34 cellular contexts compared by ENCODE assay signal in the genomic region with DNA sequence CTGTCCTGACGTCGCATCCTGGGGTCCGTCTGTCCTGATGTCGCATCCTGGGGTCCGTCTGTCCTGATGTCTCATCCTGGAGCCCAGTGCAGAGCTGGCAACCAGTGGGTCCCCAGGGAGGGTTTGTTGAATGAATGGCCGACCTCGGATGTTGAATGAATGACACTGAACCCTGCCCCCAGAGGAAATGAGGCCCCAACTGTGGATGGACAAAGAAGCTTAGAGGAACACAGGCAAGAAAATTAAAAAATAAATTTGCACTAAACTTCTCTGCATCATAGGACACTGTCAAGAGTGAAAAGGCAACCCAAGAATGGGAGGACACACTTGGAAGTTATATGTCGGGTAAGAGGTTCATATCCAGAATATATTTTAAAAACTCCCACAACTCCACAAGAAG.
"Had no signal": no experiment of that assay in that cellular context is flagged by ENCODE, and none has a peak within 500 bp of the region (broad histone marks: within the 10 kb centered on the region; RNA-seq: fewer than 3 reads in every experiment).

No MANE protein-coding gene starts in this region.

- H3K36me3 ChIP-seq: colonic mucosa, esophagus muscularis mucosa, gastroesophageal sphincter, heart right ventricle, WERI-Rb-1 had no signal

- H3K27ac ChIP-seq: colonic mucosa, dorsolateral prefrontal cortex, esophagus muscularis mucosa, foreskin keratinocyte, gastroesophageal sphincter, heart right ventricle, WERI-Rb-1 had no signal

- H3K9me3 ChIP-seq: colonic mucosa, esophagus muscularis mucosa, gastroesophageal sphincter, heart right ventricle had no signal

- H3K27ac Mint-ChIP-seq: activated B cell treated with CpG ODN at 0.5 μM for 24 hours; activated CD4-positive, alpha-beta memory T cell treated with anti-CD3 and anti-CD28 coated beads for 36 hours; activated CD4-positive, alpha-beta T cell treated with anti-CD3 and anti-CD28 coated beads for 36 hours; activated CD4-positive, alpha-beta T cell treated with anti-CD3 and anti-CD28 coated beads, Interleukin-2, amount 10 ng/mL, durations not matched to agents 24 days and 14 days; activated CD8-positive, alpha-beta memory T cell treated with anti-CD3 and anti-CD28 coated beads, Interleukin-2, amount 10 ng/mL, durations not matched to agents 7 days and 5 days; activated CD8-positive, alpha-beta T cell treated with anti-CD3 and anti-CD28 coated beads, Interleukin-2, amount 10 ng/mL, durations not matched to agents 7 days and 5 days; activated naive CD4-positive, alpha-beta T cell treated with anti-CD3 and anti-CD28 coated beads, Interleukin-2, amount 10 ng/mL, durations not matched to agents 7 days and 5 days; activated naive CD8-positive, alpha-beta T cell; activated T-helper 1 cell treated with anti-CD3 and anti-CD28 coated beads, Interleukin-12 subunit alpha, Interleukin-12 subunit beta, Interleukin-2, Interleukin-4 antibody, amounts not matched to agents 30 ng/mL and 10 ng/mL and 1 ng/mL, durations not matched to agents 14 hours and 24 hours and 36 hours; activated T-helper 2 cell treated with anti-CD3 and anti-CD28 coated beads, Interferon-gamma antibody, Interleukin-2, Interleukin-4, amounts not matched to agents 10 μg/mL and 5 μg/mL and 100 μg/mL, durations not matched to agents 14 hours and 24 hours and 36 hours; endodermal cell; T-helper 1 cell treated with Interleukin-12 subunit alpha and Interleukin-12 subunit beta and Interleukin-4 antibody, amounts not matched to agents 30 μg/mL and 1 μg/mL, for 36 hours had no signal

- H3K27me3 Mint-ChIP-seq: activated CD4-positive, alpha-beta T cell treated with anti-CD3 and anti-CD28 coated beads for 36 hours; activated CD4-positive, alpha-beta T cell treated with anti-CD3 and anti-CD28 coated beads, Interleukin-2, amount 10 ng/mL, durations not matched to agents 24 days and 14 days; activated CD8-positive, alpha-beta memory T cell treated with anti-CD3 and anti-CD28 coated beads, Interleukin-2, amount 10 ng/mL, durations not matched to agents 7 days and 5 days; activated naive CD8-positive, alpha-beta T cell had no signal

- H3K4me1 ChIP-seq: colonic mucosa had no signal

- H3K4me3 ChIP-seq: colonic mucosa, dorsolateral prefrontal cortex, esophagus muscularis mucosa, gastroesophageal sphincter, heart right ventricle had no signal

- H3K27me3 ChIP-seq: colonic mucosa, dorsolateral prefrontal cortex, heart right ventricle had no signal

- ATAC-seq: activated CD4-positive, alpha-beta T cell treated with anti-CD3 and anti-CD28 coated beads for 36 hours; activated CD4-positive, CD25-positive, alpha-beta regulatory T cell treated with anti-CD3 and anti-CD28 coated beads, Interleukin-2, amount 50 U/mL, for 24 hours; activated CD8-positive, alpha-beta memory T cell treated with anti-CD3 and anti-CD28 coated beads, Interleukin-2, amount 10 ng/mL, durations not matched to agents 7 days and 5 days; activated CD8-positive, alpha-beta T cell treated with anti-CD3 and anti-CD28 coated beads, Interleukin-2, amount 10 ng/mL, durations not matched to agents 7 days and 5 days; foreskin keratinocyte; gastroesophageal sphincter; heart right ventricle; T-cell had no signal

- H3K9me3 Mint-ChIP-seq: activated B cell treated with CpG ODN at 0.5 μM for 24 hours; activated CD4-positive, alpha-beta memory T cell treated with anti-CD3 and anti-CD28 coated beads for 36 hours; activated CD4-positive, alpha-beta T cell treated with anti-CD3 and anti-CD28 coated beads, Interleukin-2, amount 10 ng/mL, durations not matched to agents 24 days and 14 days; activated naive CD4-positive, alpha-beta T cell treated with anti-CD3 and anti-CD28 coated beads, Interleukin-2, amount 10 ng/mL, durations not matched to agents 7 days and 5 days; activated T-helper 1 cell treated with anti-CD3 and anti-CD28 coated beads, Interleukin-12 subunit alpha, Interleukin-12 subunit beta, Interleukin-2, Interleukin-4 antibody, amounts not matched to agents 30 ng/mL and 10 ng/mL and 1 ng/mL, durations not matched to agents 14 hours and 24 hours and 36 hours; activated T-helper 2 cell treated with anti-CD3 and anti-CD28 coated beads, Interferon-gamma antibody, Interleukin-2, Interleukin-4, amounts not matched to agents 10 μg/mL and 5 μg/mL and 100 μg/mL, durations not matched to agents 14 hours and 24 hours and 36 hours; endodermal cell; T-cell; T-helper 1 cell treated with Interleukin-12 subunit alpha and Interleukin-12 subunit beta and Interleukin-4 antibody, amounts not matched to agents 30 μg/mL and 1 μg/mL, for 36 hours had no signal

- DNase-seq: activated B cell treated with CpG ODN at 0.5 μM for 24 hours; activated CD4-positive, alpha-beta memory T cell treated with anti-CD3 and anti-CD28 coated beads for 36 hours; activated CD4-positive, alpha-beta T cell treated with anti-CD3 and anti-CD28 coated beads for 36 hours; activated CD4-positive, alpha-beta T cell treated with anti-CD3 and anti-CD28 coated beads, Interleukin-2, amount 10 ng/mL, durations not matched to agents 24 days and 14 days; activated CD8-positive, alpha-beta memory T cell treated with anti-CD3 and anti-CD28 coated beads, Interleukin-2, amount 10 ng/mL, durations not matched to agents 7 days and 5 days; activated CD8-positive, alpha-beta memory T cell treated with anti-CD3 and anti-CD28 coated beads, Interleukin-2, amount 50 U/mL, for 4 hours; activated CD8-positive, alpha-beta T cell treated with anti-CD3 and anti-CD28 coated beads, Interleukin-2, amount 10 ng/mL, durations not matched to agents 7 days and 5 days; activated effector memory CD4-positive, alpha-beta T cell treated with anti-CD3 and anti-CD28 coated beads, Interleukin-2, amount 50 U/mL, for 16 hours; activated naive CD4-positive, alpha-beta T cell treated with anti-CD3 and anti-CD28 coated beads, Interleukin-2, amount 10 ng/mL, durations not matched to agents 7 days and 5 days; activated T-cell treated with anti-CD3 and anti-CD28 coated beads, Interleukin-2, amount 50 U/mL, for 1 hour; activated T-cell treated with anti-CD3 and anti-CD28 coated beads, Interleukin-2, amount 50 U/mL, for 48 hours; amniotic stem cell; anterior cingulate cortex; central memory CD4-positive, alpha-beta T cell; cerebellar nuclear complex; colonic mucosa; dorsolateral prefrontal cortex; effector memory CD4-positive, alpha-beta T cell; endodermal cell; erythroblast; foreskin keratinocyte; SW 1271; T-cell; T1000; WERI-Rb-1 had no signal

- FAIRE-seq: astrocyte had no signal

- H3K4me3 Mint-ChIP-seq: activated B cell treated with CpG ODN at 0.5 μM for 24 hours; activated CD4-positive, alpha-beta memory T cell treated with anti-CD3 and anti-CD28 coated beads for 36 hours; activated CD4-positive, alpha-beta T cell treated with anti-CD3 and anti-CD28 coated beads for 36 hours; activated CD4-positive, alpha-beta T cell treated with anti-CD3 and anti-CD28 coated beads, Interleukin-2, amount 10 ng/mL, durations not matched to agents 24 days and 14 days; activated CD8-positive, alpha-beta memory T cell treated with anti-CD3 and anti-CD28 coated beads, Interleukin-2, amount 10 ng/mL, durations not matched to agents 7 days and 5 days; activated CD8-positive, alpha-beta T cell treated with anti-CD3 and anti-CD28 coated beads, Interleukin-2, amount 10 ng/mL, durations not matched to agents 7 days and 5 days; activated naive CD4-positive, alpha-beta T cell treated with anti-CD3 and anti-CD28 coated beads, Interleukin-2, amount 10 ng/mL, durations not matched to agents 7 days and 5 days; activated naive CD8-positive, alpha-beta T cell; activated T-helper 1 cell treated with anti-CD3 and anti-CD28 coated beads, Interleukin-12 subunit alpha, Interleukin-12 subunit beta, Interleukin-2, Interleukin-4 antibody, amounts not matched to agents 30 ng/mL and 10 ng/mL and 1 ng/mL, durations not matched to agents 14 hours and 24 hours and 36 hours; endodermal cell; T-cell; T-helper 1 cell treated with Interleukin-12 subunit alpha and Interleukin-12 subunit beta and Interleukin-4 antibody, amounts not matched to agents 30 μg/mL and 1 μg/mL, for 36 hours had no signal

- H3K36me3 Mint-ChIP-seq: activated CD4-positive, alpha-beta memory T cell treated with anti-CD3 and anti-CD28 coated beads for 36 hours; activated CD8-positive, alpha-beta memory T cell treated with anti-CD3 and anti-CD28 coated beads, Interleukin-2, amount 10 ng/mL, durations not matched to agents 7 days and 5 days; activated naive CD4-positive, alpha-beta T cell treated with anti-CD3 and anti-CD28 coated beads, Interleukin-2, amount 10 ng/mL, durations not matched to agents 7 days and 5 days; activated naive CD8-positive, alpha-beta T cell; T-cell had no signal
